ENCODE assay signal across 22 cellular contexts in genomic region chr4:169770411-169770810, GRCh38. TPM values are rescaled to one million over a fixed set of nuclear protein-coding genes. Genes with fewer than 3 reads are reported as not detected.
A peak's percentile ranks its signal among the peaks of the same experiment; 100 is the strongest.
DNase-seq lines count a peak whose midpoint lies in the region; ATAC-seq, FAIRE-seq and TF ChIP-seq lines count a peak whose summit lies in the region.
"Had no signal": no experiment of that assay in that cellular context is flagged by ENCODE, and none has a peak within 500 bp of the region (broad histone marks: within the 10 kb centered on the region; RNA-seq: fewer than 3 reads in every experiment).

No MANE protein-coding gene starts in this region.

- no peaks in the 10 kb centered on the region for H3K79me2 ChIP-seq in keratinocyte (ENCODE audit: control insufficient read depth, insufficient read depth, low read length)
- no peaks in the 10 kb centered on the region for H3K79me2 ChIP-seq in smooth muscle cell (ENCODE audit: low read depth)

- no peaks in the 10 kb centered on the region for H3K36me3 Mint-ChIP-seq in activated CD4-positive, alpha-beta T cell treated with anti-CD3 and anti-CD28 coated beads, Interleukin-2, amount 10 ng/mL, durations not matched to agents 24 days and 14 days (ENCODE audit: low read depth)
- no peaks in the 10 kb centered on the region for H3K36me3 Mint-ChIP-seq in activated CD4-positive, alpha-beta T cell treated with anti-CD3 and anti-CD28 coated beads, Interleukin-2, amount 10 ng/mL, durations not matched to agents 7 days and 5 days (ENCODE audit: low read depth)
- H3K36me3 Mint-ChIP-seq in chondrocyte (ENCODE audit: low read depth), result no peaks in the 10 kb centered on the region
- H3K36me3 Mint-ChIP-seq: IgD-negative memory B cell had no signal

- POLR2A ChIA-PET in activated CD4-positive, alpha-beta T cell treated with anti-CD3 and anti-CD28 coated beads, Interleukin-2, amount 10 ng/mL, durations not matched to agents 7 days and 5 days (lab: Charles Lee), result no interaction called here

- H3K9ac ChIP-seq in keratinocyte (ENCODE audit: control insufficient read depth, extremely low read depth, insufficient read depth, low read length) (no peak overlapping the region), smooth muscle cell (ENCODE audit: low read depth) (no peak overlapping the region)

- peaks cover 27% of the 10 kb centered on the region for H3K27me3 Mint-ChIP-seq in activated CD4-positive, alpha-beta T cell treated with anti-CD3 and anti-CD28 coated beads, Interleukin-2, amount 10 ng/mL, durations not matched to agents 24 days and 14 days
- peaks cover 13% of the 10 kb centered on the region for H3K27me3 Mint-ChIP-seq in activated CD4-positive, alpha-beta T cell treated with anti-CD3 and anti-CD28 coated beads, Interleukin-2, amount 10 ng/mL, durations not matched to agents 7 days and 5 days
- H3K27me3 Mint-ChIP-seq in chondrocyte (ENCODE audit: low read depth), result peaks cover 2% of the 10 kb centered on the region

- no peaks in the 10 kb centered on the region for H3K9me3 Mint-ChIP-seq in activated CD4-positive, alpha-beta T cell treated with anti-CD3 and anti-CD28 coated beads, Interleukin-2, amount 10 ng/mL, durations not matched to agents 24 days and 14 days
- H3K9me3 Mint-ChIP-seq in activated CD4-positive, alpha-beta T cell treated with anti-CD3 and anti-CD28 coated beads, Interleukin-2, amount 10 ng/mL, durations not matched to agents 7 days and 5 days, result no peaks in the 10 kb centered on the region
- no peaks in the 10 kb centered on the region for H3K9me3 Mint-ChIP-seq in chondrocyte (ENCODE audit: low read depth)
- H3K9me3 Mint-ChIP-seq: CD8-positive, alpha-beta memory T cell had no signal

- H3K9me1 ChIP-seq in keratinocyte (ENCODE audit: control insufficient read depth, extremely low read depth, insufficient read depth, low read length), result no peaks in the 10 kb centered on the region

- H3K4me1 ChIP-seq in keratinocyte (ENCODE audit: control insufficient read depth, extremely low read depth, insufficient read depth, low read length), result no peaks in the 10 kb centered on the region
- no peaks in the 10 kb centered on the region for H3K4me1 ChIP-seq in smooth muscle cell (ENCODE audit: low read depth)
- H3K4me1 ChIP-seq in gastrocnemius medialis, result peaks cover 0 to 4% of the 10 kb centered on the region in 2 donors
- H3K4me1 ChIP-seq: HAP-1 had no signal

- H3K4me3 Mint-ChIP-seq in activated CD4-positive, alpha-beta T cell treated with anti-CD3 and anti-CD28 coated beads, Interleukin-2, amount 10 ng/mL, durations not matched to agents 24 days and 14 days, result no peak overlapping the region
- H3K4me3 Mint-ChIP-seq in activated CD4-positive, alpha-beta T cell treated with anti-CD3 and anti-CD28 coated beads, Interleukin-2, amount 10 ng/mL, durations not matched to agents 7 days and 5 days, result no peak overlapping the region
- no peak overlapping the region for H3K4me3 Mint-ChIP-seq in chondrocyte (ENCODE audit: unreplicated experiment)
- H3K4me3 Mint-ChIP-seq: CD8-positive, alpha-beta memory T cell; IgD-negative memory B cell had no signal

- dilution Hi-C loops in keratinocyte (cut with MboI; ENCODE audit: extremely low pct_ligation_motif_present, low sequenced_read_pairs), result no loop called here

- peaks cover 13% of the 10 kb centered on the region for H3K27me3 ChIP-seq in keratinocyte (ENCODE audit: control insufficient read depth, extremely low read depth, insufficient read depth, low read length)
- no peaks in the 10 kb centered on the region for H3K27me3 ChIP-seq in smooth muscle cell (ENCODE audit: low read depth)
- H3K27me3 ChIP-seq in gastrocnemius medialis, result peaks cover 5 to 13% (median 8%) of the 10 kb centered on the region in 3 donors

- H3F3A ChIP-seq in smooth muscle cell (ENCODE audit: low read depth), result peaks cover 4% of the 10 kb centered on the region

- in situ Hi-C loops in gastrocnemius medialis (cut with MboI; ENCODE audit: low sequenced_read_pairs in 4 of 4), result no loop called here

- TF ChIP-seq POLR2A in gastrocnemius medialis (IDR thresholded peaks at IDR 0.05), result no peak

- no peak overlapping the region for H3K27ac ChIP-seq in keratinocyte (ENCODE audit: control insufficient read depth, insufficient read depth, low read length)
- peak overlapping the region; percentile 66 for H3K27ac ChIP-seq in smooth muscle cell (ENCODE audit: low read depth)
- no peak overlapping the region for H3K27ac ChIP-seq in gastrocnemius medialis
- H3K27ac ChIP-seq: 22Rv1, HL-60 had no signal

- CTCF ChIA-PET in activated CD4-positive, alpha-beta T cell treated with anti-CD3 and anti-CD28 coated beads, Interleukin-2, amount 10 ng/mL, durations not matched to agents 7 days and 5 days (lab: Charles Lee), result no interaction called here

- TF ChIP-seq CTCF in chondrocyte (IDR thresholded peaks at IDR 0.05) (no peak), keratinocyte (optimal IDR thresholded peaks at IDR 0.05 in 1 of 3, IDR thresholded peaks at IDR 0.05 in 1 of 3, conservative IDR thresholded peaks at IDR 0.05 in 1 of 3; ENCODE audit: extremely low read depth in 1 of 3, insufficient read depth in 2 of 3, low read length in 3 of 3) (no peak), smooth muscle cell (IDR thresholded peaks at IDR 0.05; ENCODE audit: borderline replicate concordance, insufficient read depth, poor library complexity, severe bottlenecking) (no peak), gastrocnemius medialis (IDR thresholded peaks at IDR 0.05 in 4 of 5, conservative IDR thresholded peaks at IDR 0.05 in 1 of 5) (no peak)

- H3K4me1 Mint-ChIP-seq in activated CD4-positive, alpha-beta T cell treated with anti-CD3 and anti-CD28 coated beads, Interleukin-2, amount 10 ng/mL, durations not matched to agents 24 days and 14 days, result peaks cover 2% of the 10 kb centered on the region
- H3K4me1 Mint-ChIP-seq in activated CD4-positive, alpha-beta T cell treated with anti-CD3 and anti-CD28 coated beads, Interleukin-2, amount 10 ng/mL, durations not matched to agents 7 days and 5 days, result peaks cover 10% of the 10 kb centered on the region
- peaks cover 14% of the 10 kb centered on the region for H3K4me1 Mint-ChIP-seq in chondrocyte (ENCODE audit: low read depth)

- H2AFZ ChIP-seq in keratinocyte (ENCODE audit: control insufficient read depth, low read length) (no peak overlapping the region), smooth muscle cell (ENCODE audit: low read depth) (no peak overlapping the region)

- H3K27ac Mint-ChIP-seq in activated CD4-positive, alpha-beta T cell treated with anti-CD3 and anti-CD28 coated beads, Interleukin-2, amount 10 ng/mL, durations not matched to agents 24 days and 14 days, result peak overlapping the region; percentile 34
- H3K27ac Mint-ChIP-seq in activated CD4-positive, alpha-beta T cell treated with anti-CD3 and anti-CD28 coated beads, Interleukin-2, amount 10 ng/mL, durations not matched to agents 7 days and 5 days, result no peak overlapping the region
- peak overlapping the region; percentile 58 for H3K27ac Mint-ChIP-seq in chondrocyte (ENCODE audit: unreplicated experiment)
- H3K27ac Mint-ChIP-seq: CD8-positive, alpha-beta memory T cell; IgD-negative memory B cell had no signal

- peak; percentile 59 for FAIRE-seq in keratinocyte (lab: Jason Lieb, UNC)
- FAIRE-seq: D721Med, HTR-8/SVneo had no signal

- intact Hi-C loops in activated CD4-positive, alpha-beta T cell treated with anti-CD3 and anti-CD28 coated beads, Interleukin-2, amount 10 ng/mL, durations not matched to agents 24 days and 14 days (cut with micrococcal nuclease), result no loop called here
- intact Hi-C loops in gastrocnemius medialis (cut with DNase I; ENCODE audit: low total_unique reads), result no loop called here

- no peak for DNase-seq in activated CD4-positive, alpha-beta T cell treated with anti-CD3 and anti-CD28 coated beads, Interleukin-2, amount 10 ng/mL, durations not matched to agents 24 days and 14 days
- no peak for DNase-seq in activated CD4-positive, alpha-beta T cell treated with anti-CD3 and anti-CD28 coated beads, Interleukin-2, amount 10 ng/mL, durations not matched to agents 7 days and 5 days
- DNase-seq in chondrocyte (ENCODE audit: low spot score) (no peak), keratinocyte (ENCODE audit: low read depth, low spot score) (no peak), smooth muscle cell (lab: John Stamatoyannopoulos, UW; ENCODE audit: unreplicated experiment) (no peak), NCI-H146 treated with DMSO at 0.1 percent for 48 hours (lab: John Stamatoyannopoulos, UW; ENCODE audit: unreplicated experiment) (no peak), gastrocnemius medialis (no peak)
- DNase-seq: CD8-positive, alpha-beta memory T cell; DMS79 treated with DMSO at 0.1 percent for 48 hours; NCI-H1105 treated with DMSO at 0.1 percent for 48 hours; NCI-H2029; NCI-H2171; NCI-H446; NCI-H69; RPMI8226 had no signal

- H3K9me3 ChIP-seq in keratinocyte (ENCODE audit: control insufficient read depth, low read depth, low read length) (no peaks in the 10 kb centered on the region), smooth muscle cell (replicated peaks; ENCODE audit: low read depth) (no peaks in the 10 kb centered on the region), gastrocnemius medialis (no peaks in the 10 kb centered on the region)
- H3K9me3 ChIP-seq: HAP-1 had no signal

- H3K4me3 ChIP-seq in keratinocyte (ENCODE audit: control insufficient read depth in 2 of 3, extremely low read depth in 1 of 3, insufficient read depth in 2 of 3, low read depth in 1 of 3, low read length in 3 of 3) (no peak overlapping the region), smooth muscle cell (no peak overlapping the region), gastrocnemius medialis (no peak overlapping the region)
- H3K4me3 ChIP-seq: HAP-1 had no signal

- H3K4me2 ChIP-seq in keratinocyte (ENCODE audit: control insufficient read depth, extremely low read depth, insufficient read depth, low read depth, low read length) (no peak overlapping the region), smooth muscle cell (no peak overlapping the region)

- H3K36me3 ChIP-seq in keratinocyte (ENCODE audit: control insufficient read depth in 2 of 2, extremely low read depth in 1 of 2, insufficient read depth in 2 of 2, low read length in 2 of 2) (no peaks in the 10 kb centered on the region), smooth muscle cell (ENCODE audit: low read depth) (no peaks in the 10 kb centered on the region), gastrocnemius medialis (no peaks in the 10 kb centered on the region)
- H3K36me3 ChIP-seq: HAP-1 had no signal

- H4K20me1 ChIP-seq in keratinocyte (ENCODE audit: control insufficient read depth, extremely low read depth, insufficient read depth, low read length) (no peaks in the 10 kb centered on the region), smooth muscle cell (ENCODE audit: low read depth) (no peaks in the 10 kb centered on the region)

- no peak for ATAC-seq in HG02798 (IDR thresholded peaks at IDR 0.05; ENCODE audit: poor library complexity, unreplicated experiment)
- no peak for ATAC-seq in gastrocnemius medialis

RNA-seq across cellular contexts. Expression of gene HPF1, which starts 12.7 kb away (rescaled TPM):
- 18.8 and 34.0 TPM in 2 replicates for total RNA-seq in activated CD4-positive, alpha-beta T cell treated with anti-CD3 and anti-CD28 coated beads, Interleukin-2, amount 10 ng/mL, durations not matched to agents 24 days and 14 days
- 10 to 100 TPM; 19.8 to 23.3 TPM for total RNA-seq in activated CD4-positive, alpha-beta T cell treated with anti-CD3 and anti-CD28 coated beads, Interleukin-2, amount 10 ng/mL, durations not matched to agents 7 days and 5 days
- 18.5 to 24.9 TPM (median 20.2 TPM) in 3 replicates for total RNA-seq in chondrocyte
- 7.3 to 19.1 TPM (median 15.7 TPM) in 3 replicates for polyA plus RNA-seq in keratinocyte
- 7.5 TPM for polyA plus RNA-seq in keratinocyte (2011; ENCODE audit: low read depth)
- polyA plus RNA-seq in keratinocyte (2011; cell fraction: cytosol; rRNA removed), result 9.7 and 16.2 TPM in 2 replicates
- 8.3 and 13.1 TPM in 2 replicates for polyA plus RNA-seq in keratinocyte (2011; cell fraction: nucleus; rRNA removed)
- polyA plus RNA-seq in keratinocyte (2012; ENCODE audit: low replicate concordance), result 11.6 and 15.2 TPM in 2 replicates
- polyA minus RNA-seq in keratinocyte, result 1.2 to 4.1 TPM (median 2.5 TPM) in 3 replicates
- 5.6 TPM for polyA minus RNA-seq in keratinocyte (2011; cell fraction: cytosol; rRNA and poly(A)+ RNA removed)
- 0.63 and 4.9 TPM in 2 replicates for polyA minus RNA-seq in keratinocyte (2011; cell fraction: nucleus; rRNA and poly(A)+ RNA removed)
- 50.9 and 53.9 TPM in 2 replicates for total RNA-seq in smooth muscle cell
- polyA plus RNA-seq in smooth muscle cell, result 34.1 and 43.9 TPM in 2 replicates
- total RNA-seq in gastrocnemius medialis, result 10 to 100 TPM; 18.4 to 51.8 (median 28.4) TPM
